ENCODE assay signal across 15 cellular contexts in the genomic region with DNA sequence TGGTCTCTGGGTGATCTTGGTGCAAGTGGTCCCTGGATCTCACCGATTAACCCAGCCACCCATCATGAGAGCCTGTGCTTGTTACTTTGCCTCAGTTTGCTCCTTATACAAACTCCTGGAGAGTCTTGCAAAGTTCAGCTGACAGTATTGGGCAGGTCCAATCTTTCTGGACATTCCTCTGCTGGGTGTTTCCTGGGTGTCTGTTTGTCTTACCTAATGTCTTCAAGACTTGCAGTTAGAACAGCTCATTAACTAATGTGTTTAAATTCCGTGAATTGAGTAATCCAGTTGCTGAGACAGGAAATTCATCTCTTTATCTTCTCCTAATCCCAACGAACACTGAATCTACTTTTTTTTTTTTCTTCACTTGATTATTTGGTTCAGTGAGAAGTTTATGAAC. TPM values are rescaled to one million over a fixed set of nuclear protein-coding genes. Genes with fewer than 3 reads are reported as not detected.
A peak's percentile ranks its signal among the peaks of the same experiment; 100 is the strongest.
DNase-seq lines count a peak whose midpoint lies in the region; ATAC-seq, FAIRE-seq and TF ChIP-seq lines count a peak whose summit lies in the region.
"Had no signal": no experiment of that assay in that cellular context is flagged by ENCODE, and none has a peak within 500 bp of the region (broad histone marks: within the 10 kb centered on the region; RNA-seq: fewer than 3 reads in every experiment).

No MANE protein-coding gene starts in this region.

- TF ChIP-seq RAD21 in A549 (conservative IDR thresholded peaks at IDR 0.05 in 1 of 2, IDR thresholded peaks at IDR 0.05 in 1 of 2), result no peak

- H3K27me3 ChIP-seq in effector memory CD4-positive, alpha-beta T cell (replicated peaks; ENCODE audit: control insufficient read depth, insufficient read depth, low read length, poor library complexity, severe bottlenecking), result no peaks in the 10 kb centered on the region

- POLR2A ChIA-PET in A549 (lab: Yijun Ruan, JAX), result no interaction called here

- no peaks in the 10 kb centered on the region for H3K9me3 ChIP-seq in A549
- H3K9me3 ChIP-seq in effector memory CD4-positive, alpha-beta T cell (ENCODE audit: control insufficient read depth, low read length), result no peaks in the 10 kb centered on the region

- H3K4me3 ChIP-seq in A549, result no peak overlapping the region
- no peak overlapping the region for H3K4me3 ChIP-seq in effector memory CD4-positive, alpha-beta T cell (ENCODE audit: insufficient read depth, low read depth, low read length, poor library complexity, severe bottlenecking)

- peak in 1 of 2 experiments; percentile 11 for DNase-seq in A549 (ENCODE audit: low read depth in 1 of 2, low spot score in 1 of 2)
- DNase-seq in HK-2 (ENCODE audit: unreplicated experiment), result peak; percentile 6
- peak; percentile 93 for DNase-seq in amniotic epithelial cell (ENCODE audit: low read depth)
- peak; percentile 69 for DNase-seq in iris pigment epithelial cell (ENCODE audit: low read depth)
- DNase-seq in effector memory CD4-positive, alpha-beta T cell, result no peak
- no peak for DNase-seq in urothelium cell line (ENCODE audit: low spot score)
- no peak for DNase-seq in DMS53 (lab: John Stamatoyannopoulos, UW)
- DNase-seq: activated CD4-positive, alpha-beta T cell treated with anti-CD3 and anti-CD28 coated beads, Interleukin-2, amount 50 U/mL, for 4 hours; activated naive CD8-positive, alpha-beta T cell treated with anti-CD3 and anti-CD28 coated beads, Interleukin-2, amount 10 ng/mL, durations not matched to agents 7 days and 5 days; activated T-cell treated with anti-CD3 and anti-CD28 coated beads, Interleukin-2, amount 50 U/mL, for 72 hours; hippocampal formation; MM.1S; NK-92 treated with Interleukin-12 subunit alpha and Interleukin-12 subunit beta, amount 100 ng/mL, for 24 hours; SIG-M5 had no signal

- ATAC-seq in A549 (no peak), SK-N-SH treated with all-trans-retinoic acid at 6 μM for 48 hours (no peak)
- ATAC-seq: activated T-cell treated with anti-CD3 and anti-CD28 coated beads, Interleukin-2, amount 50 U/mL, for 72 hours had no signal

- H3K4me2 ChIP-seq in A549, result peak overlapping the region; percentile 51; the same call in 2 of the 3 replicates

- no peak for TF ChIP-seq CTCF in A549 (IDR thresholded peaks at IDR 0.05)

- CTCF ChIA-PET in A549 (lab: Yijun Ruan, JAX), result interaction anchor here (0.8 to 1.0 kb wide), 2 partner anchors 84 to 1094 kb away, joined by 3 to 4 read pairs; no protein-coding TSS in a partner anchor

- peaks cover 14% of the 10 kb centered on the region for H3K4me1 ChIP-seq in A549
- no peaks in the 10 kb centered on the region for H3K4me1 ChIP-seq in effector memory CD4-positive, alpha-beta T cell (ENCODE audit: control insufficient read depth, insufficient read depth, low read length, poor library complexity, severe bottlenecking)

- no peaks in the 10 kb centered on the region for H3K36me3 ChIP-seq in effector memory CD4-positive, alpha-beta T cell (ENCODE audit: control insufficient read depth, insufficient read depth, low read length)

- WGBS in A549 (ENCODE audit: missing lambda C conversion rate), result 20% methylated on average over 3 of the region's 3 CpGs

- H3K27ac ChIP-seq in A549, result no peak overlapping the region; a peak in 1 of 6 replicates
- no peak overlapping the region for H3K27ac ChIP-seq in effector memory CD4-positive, alpha-beta T cell (ENCODE audit: insufficient read depth, low read length, poor library complexity, severe bottlenecking)

- TF ChIP-seq POLR2A in A549 (IDR thresholded peaks at IDR 0.05; ENCODE audit: low read length), result no peak

- FAIRE-seq in A549 (lab: Jason Lieb, UNC) (no peak), urothelium cell line (lab: Jason Lieb, UNC) (no peak)

- no peak for TF ChIP-seq EP300 in A549 (IDR thresholded peaks at IDR 0.05)

TF ChIP-seq in A549, 52 proteins besides CTCF, POLR2A, EP300 and RAD21:
- TF ChIP-seq CBX8 (IDR thresholded peaks at IDR 0.05), result no peak
- TF ChIP-seq ZSCAN20 (CRISPR knock-in tag; IDR thresholded peaks at IDR 0.05), result no peak
- TF ChIP-seq NR3C1 (IDR thresholded peaks at IDR 0.05), result no peak
- no peak for TF ChIP-seq POLR2AphosphoS2 (conservative IDR thresholded peaks at IDR 0.05; ENCODE audit: low read length)
- TF ChIP-seq, protein P1, sequence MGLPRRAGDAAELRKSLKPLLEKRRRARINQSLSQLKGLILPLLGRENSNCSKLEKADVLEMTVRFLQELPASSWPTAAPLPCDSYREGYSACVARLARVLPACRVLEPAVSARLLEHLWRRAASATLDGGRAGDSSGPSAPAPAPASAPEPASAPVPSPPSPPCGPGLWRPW (IDR thresholded peaks at IDR 0.05), result no peak

TF ChIP-seq in SK-N-SH treated with all-trans-retinoic acid at 6 μM for 48 hours, 23 proteins besides CTCF, POLR2A, EP300 and RAD21 (continues in another document):
- TF ChIP-seq, protein P2, sequence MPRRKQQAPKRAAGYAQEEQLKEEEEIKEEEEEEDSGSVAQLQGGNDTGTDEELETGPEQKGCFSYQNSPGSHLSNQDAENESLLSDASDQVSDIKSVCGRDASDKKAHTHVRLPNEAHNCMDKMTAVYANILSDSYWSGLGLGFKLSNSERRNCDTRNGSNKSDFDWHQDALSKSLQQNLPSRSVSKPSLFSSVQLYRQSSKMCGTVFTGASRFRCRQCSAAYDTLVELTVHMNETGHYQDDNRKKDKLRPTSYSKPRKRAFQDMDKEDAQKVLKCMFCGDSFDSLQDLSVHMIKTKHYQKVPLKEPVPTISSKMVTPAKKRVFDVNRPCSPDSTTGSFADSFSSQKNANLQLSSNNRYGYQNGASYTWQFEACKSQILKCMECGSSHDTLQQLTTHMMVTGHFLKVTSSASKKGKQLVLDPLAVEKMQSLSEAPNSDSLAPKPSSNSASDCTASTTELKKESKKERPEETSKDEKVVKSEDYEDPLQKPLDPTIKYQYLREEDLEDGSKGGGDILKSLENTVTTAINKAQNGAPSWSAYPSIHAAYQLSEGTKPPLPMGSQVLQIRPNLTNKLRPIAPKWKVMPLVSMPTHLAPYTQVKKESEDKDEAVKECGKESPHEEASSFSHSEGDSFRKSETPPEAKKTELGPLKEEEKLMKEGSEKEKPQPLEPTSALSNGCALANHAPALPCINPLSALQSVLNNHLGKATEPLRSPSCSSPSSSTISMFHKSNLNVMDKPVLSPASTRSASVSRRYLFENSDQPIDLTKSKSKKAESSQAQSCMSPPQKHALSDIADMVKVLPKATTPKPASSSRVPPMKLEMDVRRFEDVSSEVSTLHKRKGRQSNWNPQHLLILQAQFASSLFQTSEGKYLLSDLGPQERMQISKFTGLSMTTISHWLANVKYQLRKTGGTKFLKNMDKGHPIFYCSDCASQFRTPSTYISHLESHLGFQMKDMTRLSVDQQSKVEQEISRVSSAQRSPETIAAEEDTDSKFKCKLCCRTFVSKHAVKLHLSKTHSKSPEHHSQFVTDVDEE (CRISPR knock-in tag; IDR thresholded peaks at IDR 0.05), result no peak
- TF ChIP-seq ZNF565 (CRISPR knock-in tag; conservative IDR thresholded peaks at IDR 0.05; ENCODE audit: low read depth) (no peak), TCF4 (CRISPR knock-in tag; IDR thresholded peaks at IDR 0.05; ENCODE audit: borderline replicate concordance) (no peak), CSDC2 (CRISPR knock-in tag; IDR thresholded peaks at IDR 0.05) (no peak), ZNF8 (CRISPR knock-in tag; IDR thresholded peaks at IDR 0.05) (no peak), ZFP30 (CRISPR knock-in tag; IDR thresholded peaks at IDR 0.05) (no peak), ZFP3 (CRISPR knock-in tag; IDR thresholded peaks at IDR 0.05) (no peak), ESRRG (CRISPR knock-in tag; IDR thresholded peaks at IDR 0.05) (no peak), ARNTL (CRISPR knock-in tag; IDR thresholded peaks at IDR 0.05; ENCODE audit: borderline replicate concordance, low read depth) (no peak), PPARA (CRISPR knock-in tag; IDR thresholded peaks at IDR 0.05; ENCODE audit: borderline replicate concordance) (no peak), OSR1 (CRISPR knock-in tag; IDR thresholded peaks at IDR 0.05) (no peak), TOX (CRISPR knock-in tag; IDR thresholded peaks at IDR 0.05; ENCODE audit: borderline replicate concordance) (no peak), GLIS3 (CRISPR knock-in tag; IDR thresholded peaks at IDR 0.05) (no peak), ZNF70 (CRISPR knock-in tag; IDR thresholded peaks at IDR 0.05) (no peak)

RNA-seq across cellular contexts. Expression of a gene that starts 20.6 kb away (rescaled TPM):
- 1.9 and 2.1 TPM in 2 replicates for polyA plus RNA-seq in A549 (2011; rRNA removed)
- polyA plus RNA-seq in A549 (2012; cell fraction: cytosol; rRNA removed), result 0.25 and 0.28 TPM in 2 replicates
- polyA plus RNA-seq in A549 (2012; cell fraction: nucleus; rRNA removed), result 0.47 and 0.49 TPM in 2 replicates
- 0.79 to 1.8 TPM (median 1.3 TPM) in 3 replicates for polyA plus RNA-seq in A549 (2017; fragmentation: RNase III; extraction: RNeasy Plus Mini Kit Qiagen cat#74134 plus additional on column Dnase treatment)
- polyA minus RNA-seq in A549 (2011; rRNA and poly(A)+ RNA removed), result 0.58 and 0.63 TPM in 2 replicates

RNA-seq across cellular contexts. Expression of a gene that starts 28.7 kb away (rescaled TPM):
- not detected in 2 replicates for polyA plus RNA-seq in A549 (2011; rRNA removed)
- polyA plus RNA-seq in A549 (2012; cell fraction: cytosol; rRNA removed), result not detected in 2 replicates
- polyA plus RNA-seq in A549 (2012; cell fraction: nucleus; rRNA removed), result not detected in 2 replicates
- not detected in 3 replicates for polyA plus RNA-seq in A549 (2017; fragmentation: RNase III; extraction: RNeasy Plus Mini Kit Qiagen cat#74134 plus additional on column Dnase treatment)
- not detected in 2 replicates for polyA minus RNA-seq in A549 (2011; rRNA and poly(A)+ RNA removed)

RNA-seq across cellular contexts. Expression of a gene that starts 30.3 kb away (rescaled TPM):
- polyA plus RNA-seq in A549 (2011; rRNA removed) (34.0 and 48.5 TPM in 2 replicates), A549 (2017; fragmentation: RNase III; extraction: RNeasy Plus Mini Kit Qiagen cat#74134 plus additional on column Dnase treatment) (33.6 to 34.4 TPM (median 33.9 TPM) in 3 replicates)
- 25.1 and 32.3 TPM in 2 replicates for polyA plus RNA-seq in A549 (2012; cell fraction: cytosol; rRNA removed)
- 11.3 and 20.6 TPM in 2 replicates for polyA plus RNA-seq in A549 (2012; cell fraction: nucleus; rRNA removed)
- polyA minus RNA-seq in A549 (2011; rRNA and poly(A)+ RNA removed), result 7.6 and 10.5 TPM in 2 replicates

RNA-seq across cellular contexts. Expression of a gene that starts 32.0 kb away (rescaled TPM):
- polyA plus RNA-seq in A549 (2011; rRNA removed), result 87.1 and 95.5 TPM in 2 replicates
- 35.4 and 37.2 TPM in 2 replicates for polyA plus RNA-seq in A549 (2012; cell fraction: cytosol; rRNA removed)
- polyA plus RNA-seq in A549 (2012; cell fraction: nucleus; rRNA removed), result 10.9 and 18.7 TPM in 2 replicates
- polyA plus RNA-seq in A549 (2017; fragmentation: RNase III; extraction: RNeasy Plus Mini Kit Qiagen cat#74134 plus additional on column Dnase treatment), result 114 to 122 TPM (median 119 TPM) in 3 replicates
- 22.6 and 26.6 TPM in 2 replicates for polyA minus RNA-seq in A549 (2011; rRNA and poly(A)+ RNA removed)

Comparison
In these comparisons a context has a peak if more than half of its experiments do, and no peak if none do; other contexts are left out.
1. DNase-seq: peak in HK-2 (single experiment), amniotic epithelial cell (single experiment) and iris pigment epithelial cell (single experiment); none in effector memory CD4-positive, alpha-beta T cell (0 of 3), urothelium cell line (single experiment) and DMS53 (single experiment).